ENCODE assay signal across 5 cellular contexts in genomic region chr7:150225444-150225843, GRCh38.
TF ChIP-seq lines count a peak whose summit lies in the region.

No MANE protein-coding gene starts in this region.

TF ChIP-seq in A549, 52 proteins besides CTCF, POLR2A, EP300 and RAD21:
- TF ChIP-seq MAFK (IDR thresholded peaks at IDR 0.05; ENCODE audit: partially characterized antibody), result peak; percentile 90

TF ChIP-seq in IMR-90, 13 proteins besides CTCF, POLR2A, EP300 and RAD21:
- peak; percentile 89 for TF ChIP-seq MAFK (IDR thresholded peaks at IDR 0.05; ENCODE audit: low read depth, low read length)

TF ChIP-seq in K562, 482 proteins besides CTCF, POLR2A, EP300 and RAD21:
- TF ChIP-seq MAFK (IDR thresholded peaks at IDR 0.05; ENCODE audit: low read length) (peak; percentile 91), MAFF (IDR thresholded peaks at IDR 0.05; ENCODE audit: low read length) (peak; percentile 87), C11orf30 (IDR thresholded peaks at IDR 0.05; ENCODE audit: low read depth) (peak; percentile 84), MAFG (tag; conservative IDR thresholded peaks at IDR 0.05) (peak; percentile 77), ZNF316 (IDR thresholded peaks at IDR 0.05) (peak; percentile 91)
TF ChIP-seq in K562: peak in this region for 5; not testable (repeated sequence) for 477.

TF ChIP-seq in H1, 55 proteins besides CTCF, POLR2A, EP300 and RAD21:
- TF ChIP-seq MAFK (IDR thresholded peaks at IDR 0.05; ENCODE audit: low read depth, low read length), result peak; percentile 25; the same call in 1 of the 2 replicates

TF ChIP-seq in HepG2, 621 proteins besides CTCF, POLR2A, EP300 and RAD21:
- TF ChIP-seq MAFF (IDR thresholded peaks at IDR 0.05; ENCODE audit: low read depth, low read length) (peak; percentile 90), MAFK (conservative IDR thresholded peaks at IDR 0.05 in 1 of 2, IDR thresholded peaks at IDR 0.05 in 1 of 2; ENCODE audit: low read length in 2 of 2) (peak; percentile 88 to 93)
